Comparison of ENCODE assay signal across 9 cellular contexts in genomic region chr5:57494104-57495098, GRCh38. TPM values are rescaled to one million over a fixed set of nuclear protein-coding genes. Genes with fewer than 3 reads are reported as not detected.
DNase-seq lines count a peak whose midpoint lies in the region; ATAC-seq and TF ChIP-seq lines count a peak whose summit lies in the region.
"Had no signal": no experiment of that assay in that cellular context is flagged by ENCODE, and none has a peak within 500 bp of the region (broad histone marks: within the 10 kb centered on the region; RNA-seq: fewer than 3 reads in every experiment).

No MANE protein-coding gene starts in this region.

- H3K4me2 ChIP-seq in osteoblast (ENCODE audit: insufficient read depth, low read length): peak overlapping the region; percentile 63

- no peaks in the 10 kb centered on the region for H3K36me3 Mint-ChIP-seq in T-helper 1 cell treated with Interleukin-12 subunit alpha and Interleukin-12 subunit beta and Interleukin-4 antibody, amounts not matched to agents 30 μg/mL and 1 μg/mL, for 36 hours (ENCODE audit: low read depth)

- no peak for TF ChIP-seq POLR2A in spleen (IDR thresholded peaks at IDR 0.05)

- no peak overlapping the region for H3K4me3 ChIP-seq in choroid plexus epithelial cell (ENCODE audit: low read depth, low read length)
- peak overlapping the region; percentile 16 for H3K4me3 ChIP-seq in osteoblast (ENCODE audit: insufficient read depth, low read length)
- H3K4me3 ChIP-seq in spleen: no peak overlapping the region

- H3K27me3 ChIP-seq in osteoblast (ENCODE audit: insufficient read depth, low read length): no peaks in the 10 kb centered on the region
- peaks cover 0 to 7% (median 0%) of the 10 kb centered on the region in 7 donors for H3K27me3 ChIP-seq in spleen (replicated peaks in 1 of 7)

- no peaks in the 10 kb centered on the region for H4K20me1 ChIP-seq in osteoblast (ENCODE audit: insufficient read depth, low read length)

- H3K4me3 Mint-ChIP-seq in T-helper 1 cell treated with Interleukin-12 subunit alpha and Interleukin-12 subunit beta and Interleukin-4 antibody, amounts not matched to agents 30 μg/mL and 1 μg/mL, for 36 hours: peak overlapping the region; percentile 67

- peak overlapping the region; percentile 65 for H2AFZ ChIP-seq in osteoblast (ENCODE audit: low read length)

- H3K9me3 Mint-ChIP-seq in T-helper 1 cell treated with Interleukin-12 subunit alpha and Interleukin-12 subunit beta and Interleukin-4 antibody, amounts not matched to agents 30 μg/mL and 1 μg/mL, for 36 hours: no peaks in the 10 kb centered on the region

- peak overlapping the region; percentile 74 for H3K27ac Mint-ChIP-seq in T-helper 1 cell treated with Interleukin-12 subunit alpha and Interleukin-12 subunit beta and Interleukin-4 antibody, amounts not matched to agents 30 μg/mL and 1 μg/mL, for 36 hours

- H3K36me3 ChIP-seq in osteoblast (ENCODE audit: insufficient read depth, low read length) (no peaks in the 10 kb centered on the region), spleen (no peaks in the 10 kb centered on the region)

- TF ChIP-seq CTCF in choroid plexus epithelial cell (conservative IDR thresholded peaks at IDR 0.05; ENCODE audit: low read depth, low read length): peak; percentile 39
- TF ChIP-seq CTCF in osteoblast (IDR thresholded peaks at IDR 0.05; ENCODE audit: extremely low read depth, low read depth, low read length): no peak
- TF ChIP-seq CTCF in spleen (IDR thresholded peaks at IDR 0.05 in 8 of 11, conservative IDR thresholded peaks at IDR 0.05 in 3 of 11): no peak

- DNase-seq in 8988T: peak; percentile 35
- DNase-seq in HS-5 (ENCODE audit: low read depth): peak; percentile 87
- peak; percentile 99 for DNase-seq in choroid plexus epithelial cell (ENCODE audit: low read depth)
- DNase-seq in osteoblast (ENCODE audit: insufficient read length, low spot score, missing footprints): peak; percentile 89
- no peak for DNase-seq in spleen
- DNase-seq in mesenteric fat pad (ENCODE audit: low spot score): no peak

- no peaks in the 10 kb centered on the region for H3K79me2 ChIP-seq in osteoblast (ENCODE audit: insufficient read depth, low read length)

- H3K9me3 ChIP-seq in osteoblast (ENCODE audit: low read depth, low read length) (no peaks in the 10 kb centered on the region), spleen (no peaks in the 10 kb centered on the region)

- 41 to 56% (median 46%) methylated on average over 6 of the region's 6 CpGs for WGBS in spleen, 5 donors

- H3K4me1 ChIP-seq in osteoblast (ENCODE audit: insufficient read depth, low read length) (peaks cover 24% of the 10 kb centered on the region), spleen (peaks cover 0 to 26% (median 18%) of the 10 kb centered on the region in 6 donors)

- H3K27ac ChIP-seq in osteoblast (ENCODE audit: low read depth, low read length) (peak overlapping the region; percentile 91), spleen (peak overlapping the region in 1 of 8 donors; percentile 59)

- peak; percentile 69 for ATAC-seq in GM18868 (IDR thresholded peaks at IDR 0.05; ENCODE audit: unreplicated experiment)

- intact Hi-C loops in spleen (cut with DNase I; ENCODE audit: low total_unique reads): loop anchor here (5.0 kb wide), 1 partner anchor 968 kb away; the partner anchor contains the start of gene PLK2

- peaks cover 28% of the 10 kb centered on the region for H3K4me1 Mint-ChIP-seq in T-helper 1 cell treated with Interleukin-12 subunit alpha and Interleukin-12 subunit beta and Interleukin-4 antibody, amounts not matched to agents 30 μg/mL and 1 μg/mL, for 36 hours (ENCODE audit: low read depth)

- no peaks in the 10 kb centered on the region for H3K27me3 Mint-ChIP-seq in T-helper 1 cell treated with Interleukin-12 subunit alpha and Interleukin-12 subunit beta and Interleukin-4 antibody, amounts not matched to agents 30 μg/mL and 1 μg/mL, for 36 hours (ENCODE audit: low read depth)

RNA-seq across cellular contexts. Expression of gene ACTBL2, which starts 11.8 kb away (rescaled TPM):
- total RNA-seq in osteoblast: not detected in 2 replicates
- not detected for total RNA-seq in spleen
- polyA plus RNA-seq in spleen: not detected
- total RNA-seq in mesenteric fat pad: not detected
- total RNA-seq: dermis microvascular lymphatic vessel endothelial cell had no signal

Comparison
In these comparisons a context has a peak if more than half of its experiments do, and no peak if none do; other contexts are left out.
1. DNase-seq: peak in 8988T (single experiment), HS-5 (single experiment), choroid plexus epithelial cell (single experiment) and osteoblast (single experiment); none in spleen (single experiment) and mesenteric fat pad (single experiment).